Comparison of ENCODE assay signal across 1 cellular context in the genomic region with DNA sequence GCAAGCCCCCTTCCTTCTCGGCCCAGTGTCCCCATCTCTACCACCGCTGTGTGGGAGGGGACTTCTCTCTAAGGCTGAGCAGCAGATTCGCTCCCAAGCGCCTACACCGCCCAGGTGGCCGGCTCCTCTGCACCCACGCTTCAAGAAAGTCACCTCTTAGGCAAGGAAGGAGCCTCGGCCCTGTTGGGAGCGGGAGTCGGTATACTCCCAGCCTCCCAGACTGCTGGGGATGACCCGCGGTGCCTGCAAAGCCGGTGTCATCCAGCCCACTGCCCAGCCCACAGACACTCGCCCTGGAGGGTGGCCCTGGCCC.
TF ChIP-seq lines count a peak whose summit lies in the region.

No MANE protein-coding gene starts in this region.

TF ChIP-seq in endothelial cell of umbilical vein, 7 proteins besides CTCF, POLR2A, EP300 and RAD21 (continued from another document):
- no peak for TF ChIP-seq GATA2 (IDR thresholded peaks at IDR 0.05; ENCODE audit: insufficient read depth, insufficient read length, low read depth, low read length)
- TF ChIP-seq, protein P1, sequence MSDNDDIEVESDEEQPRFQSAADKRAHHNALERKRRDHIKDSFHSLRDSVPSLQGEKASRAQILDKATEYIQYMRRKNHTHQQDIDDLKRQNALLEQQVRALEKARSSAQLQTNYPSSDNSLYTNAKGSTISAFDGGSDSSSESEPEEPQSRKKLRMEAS (IDR thresholded peaks at IDR 0.05; ENCODE audit: insufficient read depth, insufficient read length), result no peak
